In the genomic region with DNA sequence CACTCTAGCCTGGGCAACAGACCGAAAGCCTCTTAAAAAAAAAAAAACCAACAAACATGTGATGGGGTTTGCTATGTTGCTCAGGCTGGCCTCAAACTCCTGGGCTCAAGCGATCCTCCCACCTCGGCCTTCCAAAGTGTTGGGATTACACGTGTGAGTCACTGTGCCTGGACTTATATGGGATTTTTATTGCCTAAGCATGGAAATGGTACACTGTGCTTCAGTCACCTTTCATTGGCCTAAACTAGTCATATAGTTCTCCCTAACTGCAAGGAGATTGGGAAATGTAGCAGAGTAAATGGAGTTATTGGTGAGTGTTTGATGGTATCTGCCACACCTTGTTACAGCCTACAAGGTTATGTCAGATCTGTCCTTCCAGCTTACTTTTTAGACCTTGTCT, we compare ENCODE assay signal across 16 cellular contexts. TPM values are rescaled to one million over a fixed set of nuclear protein-coding genes. Genes with fewer than 3 reads are reported as not detected.
A peak's percentile ranks its signal among the peaks of the same experiment; 100 is the strongest.
DNase-seq lines count a peak whose midpoint lies in the region; ATAC-seq, FAIRE-seq and TF ChIP-seq lines count a peak whose summit lies in the region.
"Had no signal": no experiment of that assay in that cellular context is flagged by ENCODE, and none has a peak within 500 bp of the region (broad histone marks: within the 10 kb centered on the region; RNA-seq: fewer than 3 reads in every experiment).

No MANE protein-coding gene starts in this region.

- CTCF ChIA-PET in PC-3 (lab: Charles Lee), result no interaction called here

- H3K9ac ChIP-seq in PC-3 (ENCODE audit: low read length), result no peak overlapping the region
- H3K9ac ChIP-seq: SK-N-SH had no signal

- ATAC-seq in PC-3 (peak; percentile 29; the same call in 1 of the 2 replicates), psoas muscle (peak in 3 of 4 donors; percentile 35 to 56 (median 54)), GM21381 (IDR thresholded peaks at IDR 0.05; ENCODE audit: unreplicated experiment) (no peak)
- ATAC-seq: GM12878 had no signal

- 73 to 96% (median 91%) methylated on average over 4 of the region's 4 CpGs for WGBS in psoas muscle, 3 donors

- H3K27me3 ChIP-seq in PC-3 (ENCODE audit: low read length), result no peaks in the 10 kb centered on the region
- H3K27me3 ChIP-seq in psoas muscle (ENCODE audit: insufficient read depth in 3 of 3, low read length in 2 of 3), result no peaks in the 10 kb centered on the region
- H3K27me3 ChIP-seq in left ventricle myocardium inferior (ENCODE audit: low read depth), result no peaks in the 10 kb centered on the region

- FAIRE-seq in GM12891 (lab: Jason Lieb, UNC), result peak; percentile 16
- FAIRE-seq: GM12878, GM19239, RCC 7860 had no signal

- H4K20me1 ChIP-seq in PC-3 (ENCODE audit: low read length), result no peaks in the 10 kb centered on the region

- BruUV-seq in PC-3 (replicated peaks; lab: Mats Ljungman, UMichigan), result no TSS peak

- H3K9me2 ChIP-seq in PC-3 (replicated peaks; ENCODE audit: low read length), result no peaks in the 10 kb centered on the region
- H3K9me2 ChIP-seq: SK-N-SH had no signal

- POLR2A ChIA-PET in PC-3 (lab: Charles Lee; ENCODE audit: unreplicated experiment), result no interaction called here

- no peak overlapping the region for H3K4me2 ChIP-seq in PC-3 (ENCODE audit: low read length)
- H3K4me2 ChIP-seq: SK-N-SH had no signal

- TF ChIP-seq POLR2A in GM12891 (IDR thresholded peaks at IDR 0.05; ENCODE audit: low read depth, low read length), result no peak

- no peak for TF ChIP-seq CTCF in PC-3 (conservative IDR thresholded peaks at IDR 0.05; ENCODE audit: low read depth, low read length)
- no peak for TF ChIP-seq CTCF in epithelial cell of esophagus (IDR thresholded peaks at IDR 0.05; ENCODE audit: insufficient read depth, low read depth, low read length, missing control alignments)
- TF ChIP-seq CTCF in psoas muscle (IDR thresholded peaks at IDR 0.05), result no peak
- no peak for TF ChIP-seq CTCF in left ventricle myocardium inferior (IDR thresholded peaks at IDR 0.05; ENCODE audit: borderline replicate concordance)

- no peak overlapping the region for H2AFZ ChIP-seq in PC-3 (ENCODE audit: low read length)

- no peak for DNase-seq in GM12891 (ENCODE audit: insufficient read length, low spot score)
- peak; percentile 39 for DNase-seq in PC-3
- DNase-seq in epithelial cell of esophagus (ENCODE audit: low read depth), result peak; percentile 69
- DNase-seq in psoas muscle, result no peak
- no peak for DNase-seq in left ventricle myocardium inferior
- no peak for DNase-seq in stimulated activated CD4-positive, alpha-beta T cell treated with anti-CD3 and anti-CD28 coated beads, Interleukin-4, amount 100 ng/mL, for 1 hour
- DNase-seq: DMS153; GOT3; NCI-H1105; NK-92 treated with Interleukin-12 subunit alpha and Interleukin-12 subunit beta, amount 100 ng/mL, for 24 hours; SHP77; SK-N-SH had no signal

- H3K36me3 ChIP-seq in PC-3 (ENCODE audit: low read depth, low read length), result no peaks in the 10 kb centered on the region
- peaks cover 0 to 5% of the 10 kb centered on the region in 2 donors for H3K36me3 ChIP-seq in psoas muscle (ENCODE audit: insufficient read depth in 1 of 2, low read depth in 1 of 2)
- no peaks in the 10 kb centered on the region for H3K36me3 ChIP-seq in left ventricle myocardium inferior

- H3F3A ChIP-seq in PC-3 (ENCODE audit: low read length, unreplicated experiment), result no peaks in the 10 kb centered on the region

- H3K9me3 ChIP-seq in PC-3 (ENCODE audit: low read length) (no peaks in the 10 kb centered on the region), psoas muscle (no peaks in the 10 kb centered on the region), left ventricle myocardium inferior (replicated peaks) (no peaks in the 10 kb centered on the region)
- H3K9me3 ChIP-seq: SK-N-SH had no signal

- no peaks in the 10 kb centered on the region for H3K79me2 ChIP-seq in PC-3 (ENCODE audit: low read length)

- intact Hi-C loops in PC-3 (cut with micrococcal nuclease) (no loop called here), psoas muscle (cut with DNase I) (no loop called here), left ventricle myocardium inferior (cut with micrococcal nuclease) (no loop called here)

- no peak overlapping the region for H3K4me3 ChIP-seq in PC-3 (ENCODE audit: low read length)
- no peak overlapping the region for H3K4me3 ChIP-seq in epithelial cell of esophagus (ENCODE audit: low read length)
- H3K4me3 ChIP-seq in psoas muscle, result no peak overlapping the region
- H3K4me3 ChIP-seq in left ventricle myocardium inferior, result no peak overlapping the region
- H3K4me3 ChIP-seq: GM12878 had no signal

- no peaks in the 10 kb centered on the region for H3K4me1 ChIP-seq in PC-3 (ENCODE audit: insufficient read depth, low read length)
- H3K4me1 ChIP-seq in psoas muscle, result no peaks in the 10 kb centered on the region
- H3K4me1 ChIP-seq in left ventricle myocardium inferior, result no peaks in the 10 kb centered on the region

- H3K27ac ChIP-seq in PC-3 (ENCODE audit: low read length) (no peak overlapping the region), psoas muscle (no peak overlapping the region), left ventricle myocardium inferior (replicated peaks) (no peak overlapping the region)

TF ChIP-seq in GM12891, 5 proteins besides CTCF, POLR2A, EP300 and RAD21:
- no peak for TF ChIP-seq PAX5 (IDR thresholded peaks at IDR 0.05; ENCODE audit: insufficient read depth, low read length, severe bottlenecking)
- no peak for TF ChIP-seq SPI1 (IDR thresholded peaks at IDR 0.05; ENCODE audit: low read depth, low read length)
- TF ChIP-seq POLR2AphosphoS5 (IDR thresholded peaks at IDR 0.05; ENCODE audit: low read depth, low read length), result no peak
- no peak for TF ChIP-seq POU2F2 (IDR thresholded peaks at IDR 0.05; ENCODE audit: low read depth, low read length)
- no peak for TF ChIP-seq TAF1 (IDR thresholded peaks at IDR 0.05; ENCODE audit: low read depth, low read length)
TF ChIP-seq in GM12891: peak in this region for 0.

RNA-seq across cellular contexts. Expression of a gene that starts 17.2 kb away (rescaled TPM):
- 23.8 TPM for polyA plus RNA-seq in GM12891 (2012; ENCODE audit: low read depth, missing spikeins)
- total RNA-seq in PC-3 (2014; rRNA removed) (17.3 and 27.4 TPM in 2 replicates), psoas muscle (100 to 1,000 TPM; 126 to 258 (median 188) TPM), left ventricle myocardium inferior (96.8 TPM)
- polyA plus RNA-seq in psoas muscle, result 10 to 100 TPM; 43.1 to 65.3 (median 58.4) TPM

RNA-seq across cellular contexts. Expression of a gene that starts 54.6 kb away (rescaled TPM):
- polyA plus RNA-seq in GM12891 (2012; ENCODE audit: low read depth, missing spikeins), result 5.1 TPM
- total RNA-seq in PC-3 (2014; rRNA removed) (54.3 and 77.3 TPM in 2 replicates), psoas muscle (under 1 TPM; 0.07 to 0.24 (median 0.16) TPM), left ventricle myocardium inferior (0.36 TPM)
- polyA plus RNA-seq in psoas muscle, result under 1 TPM; 0.01 to 0.17 (median 0.04) TPM

Comparison
In these comparisons a context has a peak if more than half of its experiments do, and no peak if none do; other contexts are left out.
1. DNase-seq: peak in PC-3 (single experiment) and epithelial cell of esophagus (single experiment); none in GM12891 (single experiment), psoas muscle (0 of 2), left ventricle myocardium inferior (single experiment) and stimulated activated CD4-positive, alpha-beta T cell treated with anti-CD3 and anti-CD28 coated beads, Interleukin-4, amount 100 ng/mL, for 1 hour (single experiment).
2. RNA of a gene that starts 54.6 kb away (total RNA-seq): 54.3 to 77.3 TPM in PC-3; 0.36 TPM in left ventricle myocardium inferior (single experiment) and 0.07 to 0.24 TPM in psoas muscle; every median in the first group is over 10 times any median in the second.